ENCODE assay signal across 11 cellular contexts in genomic region chr5:14671414-14671813, GRCh38. TPM values are rescaled to one million over a fixed set of nuclear protein-coding genes. Genes with fewer than 3 reads are reported as not detected.
DNase-seq lines count a peak whose midpoint lies in the region; ATAC-seq and TF ChIP-seq lines count a peak whose summit lies in the region.
"Had no signal": no experiment of that assay in that cellular context is flagged by ENCODE, and none has a peak within 500 bp of the region (broad histone marks: within the 10 kb centered on the region; RNA-seq: fewer than 3 reads in every experiment).

No MANE protein-coding gene starts in this region.

- peaks cover 93 to 99% (median 97%) of the 10 kb centered on the region in 3 donors for H3K4me1 Mint-ChIP-seq in CD8-positive, alpha-beta memory T cell
- H3K4me1 Mint-ChIP-seq in activated CD4-positive, alpha-beta memory T cell treated with anti-CD3 and anti-CD28 coated beads for 36 hours (ENCODE audit: low read depth) = peaks cover 94% of the 10 kb centered on the region

- intact Hi-C loops in activated CD4-positive, alpha-beta memory T cell treated with anti-CD3 and anti-CD28 coated beads for 36 hours (cut with micrococcal nuclease) = loop anchor here (1.0 to 5.0 kb wide), 5 partner anchors 9 to 1946 kb away; partner anchors contain the start of gene RETREG1

- H3K27ac Mint-ChIP-seq in CD8-positive, alpha-beta memory T cell = peak overlapping the region; percentile 17 to 94 (median 82)
- peak overlapping the region; percentile 81 for H3K27ac Mint-ChIP-seq in activated CD4-positive, alpha-beta memory T cell treated with anti-CD3 and anti-CD28 coated beads for 36 hours

- CTCF ChIA-PET in CD8-positive, alpha-beta memory T cell (lab: Charles Lee) = interaction anchor here (1.0 kb wide), 1 partner anchor 332 kb away, joined by 3 read pairs; no protein-coding TSS in a partner anchor
- CTCF ChIA-PET in activated CD4-positive, alpha-beta memory T cell treated with anti-CD3 and anti-CD28 coated beads for 36 hours (lab: Charles Lee) = interaction anchor here (2.6 to 6.9 kb wide), 2 partner anchors 14 to 23 kb away, joined by 7 to 37 read pairs; no protein-coding TSS in a partner anchor

- POLR2A ChIA-PET in CD8-positive, alpha-beta memory T cell (lab: Charles Lee) = no interaction called here
- POLR2A ChIA-PET in activated CD4-positive, alpha-beta memory T cell treated with anti-CD3 and anti-CD28 coated beads for 36 hours (lab: Charles Lee) = no interaction called here

- H3K9me3 ChIP-seq in CD8-positive, alpha-beta memory T cell (ENCODE audit: low read length) = no peaks in the 10 kb centered on the region

- no peak overlapping the region for H3K27ac ChIP-seq in CD8-positive, alpha-beta memory T cell (ENCODE audit: low read depth, low read length)

- H3K27me3 ChIP-seq in CD8-positive, alpha-beta memory T cell (ENCODE audit: insufficient read depth, low read length, poor library complexity, severe bottlenecking) = no peaks in the 10 kb centered on the region

- DNase-seq in CD8-positive, alpha-beta memory T cell = no peak
- DNase-seq in GM20000 (ENCODE audit: low spot score) (peak; percentile 43), glomerular visceral epithelial cell (ENCODE audit: extremely low spot score) (peak; percentile 33), anterior cingulate cortex (lab: John Stamatoyannopoulos, UW) (no peak), hepatic stellate cell (ENCODE audit: low spot score) (no peak)
- no peak for DNase-seq in activated CD4-positive, alpha-beta memory T cell treated with anti-CD3 and anti-CD28 coated beads for 36 hours
- DNase-seq in activated CD4-positive, CD25-positive, alpha-beta regulatory T cell treated with anti-CD3 and anti-CD28 coated beads, Interleukin-2, amount 50 U/mL, for 72 hours = no peak
- DNase-seq: hypothalamus, NCI-H1930, nephron progenitor cell had no signal

- peaks cover 0 to 44% (median 5%) of the 10 kb centered on the region in 3 donors for H3K36me3 Mint-ChIP-seq in CD8-positive, alpha-beta memory T cell
- peaks cover 12% of the 10 kb centered on the region for H3K36me3 Mint-ChIP-seq in activated CD4-positive, alpha-beta memory T cell treated with anti-CD3 and anti-CD28 coated beads for 36 hours

- TF ChIP-seq CTCF in GM20000 (IDR thresholded peaks at IDR 0.05; ENCODE audit: extremely low read depth, missing control alignments) = no peak

- H3K27me3 Mint-ChIP-seq in CD8-positive, alpha-beta memory T cell = no peaks in the 10 kb centered on the region
- H3K27me3 Mint-ChIP-seq in activated CD4-positive, alpha-beta memory T cell treated with anti-CD3 and anti-CD28 coated beads for 36 hours = no peaks in the 10 kb centered on the region

- H3K36me3 ChIP-seq in CD8-positive, alpha-beta memory T cell (ENCODE audit: insufficient read depth, low read length) = no peaks in the 10 kb centered on the region

- peak overlapping the region; percentile 45 to 82 (median 68) for H3K4me3 Mint-ChIP-seq in CD8-positive, alpha-beta memory T cell
- peak overlapping the region; percentile 58 for H3K4me3 Mint-ChIP-seq in activated CD4-positive, alpha-beta memory T cell treated with anti-CD3 and anti-CD28 coated beads for 36 hours
- H3K4me3 Mint-ChIP-seq: nephron progenitor cell had no signal

- H3K4me3 ChIP-seq in CD8-positive, alpha-beta memory T cell (ENCODE audit: low read length) = no peak overlapping the region

- no peak for ATAC-seq in HG03571 (IDR thresholded peaks at IDR 0.05; ENCODE audit: unreplicated experiment)

- H3K4me1 ChIP-seq in CD8-positive, alpha-beta memory T cell (ENCODE audit: insufficient read depth, low read length) = peaks cover 89% of the 10 kb centered on the region

- no peaks in the 10 kb centered on the region for H3K9me3 Mint-ChIP-seq in CD8-positive, alpha-beta memory T cell
- no peaks in the 10 kb centered on the region for H3K9me3 Mint-ChIP-seq in activated CD4-positive, alpha-beta memory T cell treated with anti-CD3 and anti-CD28 coated beads for 36 hours
- H3K9me3 Mint-ChIP-seq: nephron progenitor cell had no signal

RNA-seq across cellular contexts. Expression of gene OTULIN, which starts 6.9 kb away (rescaled TPM):
- 10 to 100 TPM; 86.2 to 87.6 TPM for total RNA-seq in CD8-positive, alpha-beta memory T cell
- polyA plus RNA-seq in CD8-positive, alpha-beta memory T cell = 28.1 TPM
- 10 to 100 TPM; 53.3 to 53.6 TPM for total RNA-seq in activated CD4-positive, alpha-beta memory T cell treated with anti-CD3 and anti-CD28 coated beads for 36 hours

Comparison
In these comparisons a context has a peak if more than half of its experiments do, and no peak if none do; other contexts are left out.
1. DNase-seq: peak in GM20000 (single experiment) and glomerular visceral epithelial cell (single experiment); none in CD8-positive, alpha-beta memory T cell (0 of 5), activated CD4-positive, alpha-beta memory T cell treated with anti-CD3 and anti-CD28 coated beads for 36 hours (single experiment), anterior cingulate cortex (0 of 58), hepatic stellate cell (single experiment) and activated CD4-positive, CD25-positive, alpha-beta regulatory T cell treated with anti-CD3 and anti-CD28 coated beads, Interleukin-2, amount 50 U/mL, for 72 hours (single experiment).